ENCODE assay signal across 1 cellular context in the genomic region with DNA sequence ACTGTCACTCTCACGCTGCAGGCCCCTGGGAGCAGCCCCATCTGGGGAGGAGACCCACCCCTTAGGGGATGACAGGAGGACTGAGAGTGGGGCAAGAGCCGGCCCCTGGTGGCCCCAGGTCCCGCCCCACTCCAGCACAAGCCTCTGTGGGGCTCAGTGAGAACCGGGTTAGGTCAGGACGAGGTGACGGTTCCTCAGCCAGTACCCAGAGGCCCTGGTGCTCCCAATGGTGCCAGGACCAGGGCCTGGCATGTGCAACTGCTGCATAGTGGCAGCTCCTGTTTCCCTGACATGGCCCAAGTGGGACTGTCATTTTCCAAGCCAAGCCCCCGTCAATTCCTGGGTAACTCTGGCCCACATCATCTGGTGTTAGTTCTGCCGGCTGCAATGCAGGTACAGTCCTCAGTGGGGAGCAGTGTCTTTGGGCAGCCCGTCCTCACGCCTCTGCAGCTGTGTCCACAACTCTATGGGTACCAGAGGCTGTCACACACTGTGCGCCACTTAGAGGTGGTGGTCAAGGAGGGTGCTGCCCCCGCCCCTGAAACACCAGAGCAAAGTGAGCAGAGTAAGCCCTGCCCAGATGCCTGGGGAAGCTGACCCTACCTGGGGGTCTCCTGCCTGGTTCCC.
TF ChIP-seq lines count a peak whose summit lies in the region.

No MANE protein-coding gene starts in this region.

TF ChIP-seq in HepG2, 621 proteins besides CTCF, POLR2A, EP300 and RAD21:
- TF ChIP-seq PCBP1 (IDR thresholded peaks at IDR 0.05; ENCODE audit: borderline replicate concordance, low read depth, low read length) (no peak), ZFP91 (CRISPR knock-in tag; IDR thresholded peaks at IDR 0.05; ENCODE audit: borderline replicate concordance) (0 out of 2 replicates have a peak, but pooled peaks have one; percentile 20), STAG1 (CRISPR knock-in tag; IDR thresholded peaks at IDR 0.05) (peak; percentile 25; the same call in 1 of the 2 replicates)
